12 cellular contexts compared by ENCODE assay signal in the genomic region with DNA sequence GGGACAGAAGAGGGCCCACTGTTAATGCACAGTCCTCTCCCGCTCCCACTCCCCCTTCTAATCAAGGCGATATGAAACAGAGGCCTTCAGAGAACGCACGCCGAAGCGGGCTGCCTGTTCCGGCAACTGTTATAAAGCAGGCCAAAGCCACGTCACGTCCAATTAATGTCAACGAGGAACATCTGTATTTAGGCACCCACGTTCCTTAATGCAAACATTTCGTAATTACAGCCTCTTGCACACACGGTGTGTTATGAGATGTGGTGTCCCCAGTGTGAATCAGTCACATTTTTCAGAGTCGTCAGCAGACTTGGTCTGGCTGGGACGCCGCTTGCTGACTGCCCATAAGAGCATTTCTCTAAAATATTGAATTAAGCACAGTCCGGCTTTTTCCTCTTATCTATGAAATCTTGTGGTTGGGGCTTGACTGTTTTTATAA.
DNase-seq lines count a peak whose midpoint lies in the region; ATAC-seq, FAIRE-seq and TF ChIP-seq lines count a peak whose summit lies in the region.
"Had no signal": no experiment of that assay in that cellular context is flagged by ENCODE, and none has a peak within 500 bp of the region (broad histone marks: within the 10 kb centered on the region; RNA-seq: fewer than 3 reads in every experiment).

No MANE protein-coding gene starts in this region.

- FAIRE-seq in HTR-8/SVneo (lab: Jason Lieb, UNC) = peak; percentile 75

- TF ChIP-seq POLR2A in breast epithelium (IDR thresholded peaks at IDR 0.05) = no peak

- peak; percentile 27 for DNase-seq in AG09309 (ENCODE audit: low read depth)
- DNase-seq in HTR-8/SVneo (ENCODE audit: insufficient read length, low spot score) = no peak
- DNase-seq in adipocyte (ENCODE audit: low read depth) = peak; percentile 95
- DNase-seq in islet precursor cell = peak; percentile 67
- DNase-seq in breast epithelium (ENCODE audit: low spot score in 2 of 2) = no peak
- DNase-seq in left lobe of liver (ENCODE audit: low spot score) = no peak
- DNase-seq in NCI-H1417 treated with DMSO at 0.1 percent for 48 hours (lab: John Stamatoyannopoulos, UW) = no peak
- DNase-seq in NCI-H1436 treated with DMSO at 0.1 percent for 48 hours (lab: John Stamatoyannopoulos, UW) = no peak
- DNase-seq: DMS 273 treated with DMSO at 0.1 percent for 48 hours; PC-9; stimulated activated CD4-positive, alpha-beta T cell treated with anti-CD3 and anti-CD28 coated beads, Interleukin-4, amount 100 ng/mL, for 4 hours had no signal

- H3K36me3 ChIP-seq in adipocyte (ENCODE audit: control insufficient read depth, insufficient read depth, low read length, severe bottlenecking) (no peaks in the 10 kb centered on the region), breast epithelium (no peaks in the 10 kb centered on the region)
- H3K36me3 ChIP-seq: esophagus muscularis mucosa had no signal

- H3K9me3 ChIP-seq in adipocyte (ENCODE audit: control insufficient read depth, low read length) (no peaks in the 10 kb centered on the region), breast epithelium (no peaks in the 10 kb centered on the region)
- H3K9me3 ChIP-seq: esophagus muscularis mucosa had no signal

- H3K27me3 ChIP-seq in adipocyte (replicated peaks; ENCODE audit: control insufficient read depth, insufficient read depth, low read length) (no peaks in the 10 kb centered on the region), breast epithelium (peaks cover 0 to 7% of the 10 kb centered on the region in 2 donors)

- ATAC-seq in left lobe of liver = no peak

- intact Hi-C loops in breast epithelium (cut with DNase I; ENCODE audit: low total_unique reads) = no loop called here

- no peak overlapping the region for H3K9ac ChIP-seq in adipocyte (ENCODE audit: low read length)

- H3K27ac ChIP-seq in breast epithelium = no peak overlapping the region
- H3K27ac ChIP-seq: esophagus muscularis mucosa had no signal

- H3K4me3 ChIP-seq in AG09309 (ENCODE audit: control insufficient read depth, low read depth, low read length) (no peak overlapping the region), adipocyte (ENCODE audit: low read length) (no peak overlapping the region), breast epithelium (no peak overlapping the region)
- H3K4me3 ChIP-seq: esophagus muscularis mucosa, PC-9 had no signal

- H3K4me1 ChIP-seq in adipocyte (ENCODE audit: control insufficient read depth, insufficient read depth, low read length) = peaks cover 42% of the 10 kb centered on the region
- no peaks in the 10 kb centered on the region for H3K4me1 ChIP-seq in breast epithelium

- TF ChIP-seq CTCF in AG09309 (IDR thresholded peaks at IDR 0.05; ENCODE audit: control insufficient read depth, insufficient read depth, low read depth, low read length, missing control alignments) (no peak), breast epithelium (IDR thresholded peaks at IDR 0.05) (no peak)

Comparison
In these comparisons a context has a peak if more than half of its experiments do, and no peak if none do; other contexts are left out.
1. DNase-seq: peak in AG09309 (single experiment), adipocyte (single experiment) and islet precursor cell (single experiment); none in HTR-8/SVneo (single experiment), breast epithelium (0 of 2), left lobe of liver (single experiment), NCI-H1417 treated with DMSO at 0.1 percent for 48 hours (single experiment) and NCI-H1436 treated with DMSO at 0.1 percent for 48 hours (single experiment).